ENCODE assay signal across 28 cellular contexts in genomic region chr1:159580340-159580739, GRCh38. TPM values are rescaled to one million over a fixed set of nuclear protein-coding genes. Genes with fewer than 3 reads are reported as not detected.
DNase-seq lines count a peak whose midpoint lies in the region; ATAC-seq and TF ChIP-seq lines count a peak whose summit lies in the region.
"Had no signal": no experiment of that assay in that cellular context is flagged by ENCODE, and none has a peak within 500 bp of the region (broad histone marks: within the 10 kb centered on the region; RNA-seq: fewer than 3 reads in every experiment).

No MANE protein-coding gene starts in this region.

- TF ChIP-seq CTCF in epithelial cell of esophagus (IDR thresholded peaks at IDR 0.05; ENCODE audit: insufficient read depth, low read depth, low read length, missing control alignments) = no peak
- no peak for TF ChIP-seq CTCF in smooth muscle cell (IDR thresholded peaks at IDR 0.05; ENCODE audit: borderline replicate concordance, insufficient read depth, poor library complexity, severe bottlenecking)

- H3K27ac Mint-ChIP-seq in activated naive CD8-positive, alpha-beta T cell treated with anti-CD3 and anti-CD28 coated beads, Interleukin-2, amount 50 U/mL, for 24 hours = no peak overlapping the region
- H3K27ac Mint-ChIP-seq in activated naive CD8-positive, alpha-beta T cell treated with anti-CD3 and anti-CD28 coated beads for 36 hours = no peak overlapping the region
- H3K27ac Mint-ChIP-seq: activated CD4-positive, alpha-beta T cell treated with anti-CD3 and anti-CD28 coated beads for 36 hours; activated naive CD4-positive, alpha-beta T cell treated with anti-CD3 and anti-CD28 coated beads, Interleukin-2, amount 50 U/mL, for 24 hours; activated T-helper 1 cell treated with anti-CD3 and anti-CD28 coated beads, Interleukin-12 subunit alpha, Interleukin-12 subunit beta, Interleukin-2, Interleukin-4 antibody, amounts not matched to agents 30 ng/mL and 10 ng/mL and 1 ng/mL, durations not matched to agents 14 hours and 24 hours and 36 hours; endodermal cell; mesothelial cell of epicardium; natural killer cell had no signal

- H4K20me1 ChIP-seq in smooth muscle cell (ENCODE audit: low read depth) = no peaks in the 10 kb centered on the region

- 42% methylated on average over 3 of the region's 3 CpGs for WGBS in smooth muscle cell (ENCODE audit: low lambda C conversion rate)

- no peak overlapping the region for H3K9ac ChIP-seq in smooth muscle cell (ENCODE audit: low read depth)

- H3K4me1 Mint-ChIP-seq in activated naive CD8-positive, alpha-beta T cell treated with anti-CD3 and anti-CD28 coated beads, Interleukin-2, amount 50 U/mL, for 24 hours = peaks cover 2% of the 10 kb centered on the region
- peaks cover 7% of the 10 kb centered on the region for H3K4me1 Mint-ChIP-seq in activated naive CD8-positive, alpha-beta T cell treated with anti-CD3 and anti-CD28 coated beads for 36 hours
- H3K4me1 Mint-ChIP-seq: activated CD4-positive, alpha-beta T cell treated with anti-CD3 and anti-CD28 coated beads for 36 hours; activated naive CD4-positive, alpha-beta T cell treated with anti-CD3 and anti-CD28 coated beads, Interleukin-2, amount 50 U/mL, for 24 hours; endodermal cell; mesothelial cell of epicardium; natural killer cell had no signal

- H3K36me3 Mint-ChIP-seq in activated naive CD8-positive, alpha-beta T cell treated with anti-CD3 and anti-CD28 coated beads, Interleukin-2, amount 50 U/mL, for 24 hours (ENCODE audit: low read depth) = no peaks in the 10 kb centered on the region
- H3K36me3 Mint-ChIP-seq in activated naive CD8-positive, alpha-beta T cell treated with anti-CD3 and anti-CD28 coated beads for 36 hours = no peaks in the 10 kb centered on the region
- H3K36me3 Mint-ChIP-seq: activated naive CD4-positive, alpha-beta T cell treated with anti-CD3 and anti-CD28 coated beads, Interleukin-2, amount 50 U/mL, for 24 hours; mesothelial cell of epicardium; natural killer cell had no signal

- H3K9me3 ChIP-seq in smooth muscle cell (replicated peaks; ENCODE audit: low read depth) = peaks cover 12% of the 10 kb centered on the region
- H3K9me3 ChIP-seq: ovary, suprapubic skin, uterus had no signal

- no peak for DNase-seq in activated naive CD8-positive, alpha-beta T cell treated with anti-CD3 and anti-CD28 coated beads, Interleukin-2, amount 50 U/mL, for 24 hours
- DNase-seq in activated naive CD8-positive, alpha-beta T cell treated with anti-CD3 and anti-CD28 coated beads for 36 hours = no peak
- peak; percentile 69 for DNase-seq in epithelial cell of esophagus (ENCODE audit: low read depth)
- no peak for DNase-seq in smooth muscle cell (lab: John Stamatoyannopoulos, UW; ENCODE audit: unreplicated experiment)
- DNase-seq in NCI-H526 (lab: John Stamatoyannopoulos, UW) = no peak
- DNase-seq in HuH-7 (ENCODE audit: low spot score) = no peak
- DNase-seq: activated CD4-positive, alpha-beta T cell treated with anti-CD3 and anti-CD28 coated beads for 36 hours; AML-193; COR-L47; DND-41; endodermal cell; glutamatergic neuron; left cardiac atrium; natural killer cell; NCI-H1436 treated with DMSO at 0.1 percent for 48 hours; NCI-H526 treated with DMSO at 0.1 percent for 48 hours; ovary; right cardiac atrium; stimulated activated CD4-positive, alpha-beta T cell treated with anti-CD3 and anti-CD28 coated beads, Interleukin-15, amount 100 ng/mL, for 24 hours; uterus had no signal

- H3K9me3 Mint-ChIP-seq in activated naive CD8-positive, alpha-beta T cell treated with anti-CD3 and anti-CD28 coated beads, Interleukin-2, amount 50 U/mL, for 24 hours = peaks cover under 1% of the 10 kb centered on the region
- no peaks in the 10 kb centered on the region for H3K9me3 Mint-ChIP-seq in activated naive CD8-positive, alpha-beta T cell treated with anti-CD3 and anti-CD28 coated beads for 36 hours
- H3K9me3 Mint-ChIP-seq: activated naive CD4-positive, alpha-beta T cell treated with anti-CD3 and anti-CD28 coated beads, Interleukin-2, amount 50 U/mL, for 24 hours; activated T-helper 1 cell treated with anti-CD3 and anti-CD28 coated beads, Interleukin-12 subunit alpha, Interleukin-12 subunit beta, Interleukin-2, Interleukin-4 antibody, amounts not matched to agents 30 ng/mL and 10 ng/mL and 1 ng/mL, durations not matched to agents 14 hours and 24 hours and 36 hours; natural killer cell had no signal

- H3K27ac ChIP-seq in smooth muscle cell (ENCODE audit: low read depth) = no peak overlapping the region
- H3K27ac ChIP-seq: 22Rv1, ovary, suprapubic skin, uterus had no signal

- no peaks in the 10 kb centered on the region for H3K27me3 ChIP-seq in smooth muscle cell (ENCODE audit: low read depth)
- H3K27me3 ChIP-seq: ovary, suprapubic skin, uterus had no signal

- peaks cover 15% of the 10 kb centered on the region for H3K27me3 Mint-ChIP-seq in activated naive CD8-positive, alpha-beta T cell treated with anti-CD3 and anti-CD28 coated beads, Interleukin-2, amount 50 U/mL, for 24 hours
- peaks cover 33% of the 10 kb centered on the region for H3K27me3 Mint-ChIP-seq in activated naive CD8-positive, alpha-beta T cell treated with anti-CD3 and anti-CD28 coated beads for 36 hours

- H3K4me3 ChIP-seq in epithelial cell of esophagus (ENCODE audit: low read length) (no peak overlapping the region), smooth muscle cell (no peak overlapping the region)
- H3K4me3 ChIP-seq: ovary, suprapubic skin, uterus had no signal

- H2AFZ ChIP-seq in smooth muscle cell (ENCODE audit: low read depth) = no peak overlapping the region

- H3F3A ChIP-seq in smooth muscle cell (ENCODE audit: low read depth) = no peaks in the 10 kb centered on the region

- H3K36me3 ChIP-seq in smooth muscle cell (ENCODE audit: low read depth) = no peaks in the 10 kb centered on the region
- H3K36me3 ChIP-seq: ovary, suprapubic skin, uterus had no signal

- no peak overlapping the region for H3K4me3 Mint-ChIP-seq in activated naive CD8-positive, alpha-beta T cell treated with anti-CD3 and anti-CD28 coated beads, Interleukin-2, amount 50 U/mL, for 24 hours
- H3K4me3 Mint-ChIP-seq in activated naive CD8-positive, alpha-beta T cell treated with anti-CD3 and anti-CD28 coated beads for 36 hours = no peak overlapping the region
- H3K4me3 Mint-ChIP-seq: activated CD4-positive, alpha-beta T cell treated with anti-CD3 and anti-CD28 coated beads for 36 hours; activated naive CD4-positive, alpha-beta T cell treated with anti-CD3 and anti-CD28 coated beads, Interleukin-2, amount 50 U/mL, for 24 hours; activated T-helper 1 cell treated with anti-CD3 and anti-CD28 coated beads, Interleukin-12 subunit alpha, Interleukin-12 subunit beta, Interleukin-2, Interleukin-4 antibody, amounts not matched to agents 30 ng/mL and 10 ng/mL and 1 ng/mL, durations not matched to agents 14 hours and 24 hours and 36 hours; endodermal cell; mesothelial cell of epicardium; natural killer cell had no signal

- no peak overlapping the region for H3K4me2 ChIP-seq in smooth muscle cell

- ATAC-seq in activated naive CD8-positive, alpha-beta T cell treated with anti-CD3 and anti-CD28 coated beads, Interleukin-2, amount 50 U/mL, for 24 hours = peak; percentile 46
- ATAC-seq in GM21528 (IDR thresholded peaks at IDR 0.05; ENCODE audit: low FRiP score, unreplicated experiment) (peak; percentile 55), HG03135 (IDR thresholded peaks at IDR 0.05; ENCODE audit: unreplicated experiment) (peak; percentile 58)
- ATAC-seq: activated CD4-positive, alpha-beta T cell treated with anti-CD3 and anti-CD28 coated beads for 36 hours; left cardiac atrium; natural killer cell; right cardiac atrium; Right ventricle myocardium inferior had no signal

- no peaks in the 10 kb centered on the region for H3K79me2 ChIP-seq in smooth muscle cell (ENCODE audit: low read depth)

- H3K4me1 ChIP-seq in smooth muscle cell (ENCODE audit: low read depth) = no peaks in the 10 kb centered on the region
- H3K4me1 ChIP-seq: suprapubic skin, uterus had no signal

RNA-seq across cellular contexts. Expression of gene APCS, which starts 7.3 kb away (rescaled TPM):
- total RNA-seq in activated naive CD8-positive, alpha-beta T cell treated with anti-CD3 and anti-CD28 coated beads for 36 hours = not detected
- total RNA-seq in smooth muscle cell = not detected in 2 replicates
- polyA plus RNA-seq in smooth muscle cell = not detected in 2 replicates
- total RNA-seq: activated CD4-positive, alpha-beta T cell treated with anti-CD3 and anti-CD28 coated beads for 36 hours; activated T-helper 1 cell treated with anti-CD3 and anti-CD28 coated beads, Interleukin-12 subunit alpha, Interleukin-12 subunit beta, Interleukin-2, Interleukin-4 antibody, amounts not matched to agents 30 ng/mL and 10 ng/mL and 1 ng/mL, durations not matched to agents 14 hours and 24 hours and 36 hours; endodermal cell; left cardiac atrium; mesothelial cell of epicardium; natural killer cell; Right ventricle myocardium inferior; uterus had no signal
- polyA plus RNA-seq: ovary, right cardiac atrium had no signal

RNA-seq across cellular contexts. Expression of gene OR10J5, which starts 44.5 kb away (rescaled TPM):
- total RNA-seq in activated naive CD8-positive, alpha-beta T cell treated with anti-CD3 and anti-CD28 coated beads for 36 hours = not detected
- total RNA-seq in smooth muscle cell = not detected in 2 replicates
- not detected in 2 replicates for polyA plus RNA-seq in smooth muscle cell
- total RNA-seq: activated CD4-positive, alpha-beta T cell treated with anti-CD3 and anti-CD28 coated beads for 36 hours; activated T-helper 1 cell treated with anti-CD3 and anti-CD28 coated beads, Interleukin-12 subunit alpha, Interleukin-12 subunit beta, Interleukin-2, Interleukin-4 antibody, amounts not matched to agents 30 ng/mL and 10 ng/mL and 1 ng/mL, durations not matched to agents 14 hours and 24 hours and 36 hours; endodermal cell; left cardiac atrium; mesothelial cell of epicardium; natural killer cell; ovary; right cardiac atrium; Right ventricle myocardium inferior; suprapubic skin; uterus had no signal
- polyA plus RNA-seq: ovary, right cardiac atrium had no signal
